ENCODE assay signal across 8 cellular contexts in genomic region chr13:99386911-99387788, GRCh38.
DNase-seq lines count a peak whose midpoint lies in the region; ATAC-seq and TF ChIP-seq lines count a peak whose summit lies in the region.

No MANE protein-coding gene starts in this region.

- ATAC-seq in GM21367 (IDR thresholded peaks at IDR 0.05; ENCODE audit: unreplicated experiment) = peak; percentile 56
- ATAC-seq in natural killer cell = peak; percentile 63 to 70 (median 69)
- no peak for ATAC-seq in HG03442 (IDR thresholded peaks at IDR 0.05; ENCODE audit: unreplicated experiment)

- no peaks in the 10 kb centered on the region for H3K36me3 Mint-ChIP-seq in natural killer cell

- H3K4me1 ChIP-seq in thymus (ENCODE audit: control insufficient read depth, insufficient read depth, low read length) = peaks cover 25% of the 10 kb centered on the region

- H3K4me3 ChIP-seq in thymus (ENCODE audit: low read length) = no peak overlapping the region

- no peaks in the 10 kb centered on the region for H3K36me3 ChIP-seq in thymus (ENCODE audit: control insufficient read depth, insufficient read depth)

- H3K9me3 ChIP-seq in thymus (ENCODE audit: control insufficient read depth) = no peaks in the 10 kb centered on the region

- peak overlapping the region; percentile 6 to 55 for H3K27ac Mint-ChIP-seq in natural killer cell

- WGBS in thymus = 63% methylated on average over 12 of the region's 12 CpGs

- H3K27me3 ChIP-seq in thymus (ENCODE audit: control insufficient read depth, insufficient read depth) = no peaks in the 10 kb centered on the region

- H3K27ac ChIP-seq in C4-2B = no peak overlapping the region
- peak overlapping the region; percentile 15 for H3K27ac ChIP-seq in thymus (ENCODE audit: low read depth)

- DNase-seq in M059J (ENCODE audit: low read depth) (peak; percentile 9), natural killer cell (peak; percentile 73)
- DNase-seq in activated CD4-positive, alpha-beta T cell treated with anti-CD3 and anti-CD28 coated beads, Interleukin-2, amount 50 U/mL, for 1 hour = peak; percentile 91
- DNase-seq in effector CD4-positive, alpha-beta T cell = peak; percentile 77

- intact Hi-C loops in natural killer cell (cut with micrococcal nuclease) = loop anchor here (1.0 kb wide), 1 partner anchor 50 kb away; no protein-coding TSS in a partner anchor

- H3K9me3 Mint-ChIP-seq in natural killer cell = no peaks in the 10 kb centered on the region

- H3K27me3 Mint-ChIP-seq in natural killer cell (ENCODE audit: low read depth in 2 of 2) = no peaks in the 10 kb centered on the region

- TF ChIP-seq CTCF in C4-2B (conservative IDR thresholded peaks at IDR 0.05) (peak; percentile 74), natural killer cell (IDR thresholded peaks at IDR 0.05) (peak; percentile 65)

- H3K4me3 Mint-ChIP-seq in natural killer cell = peak overlapping the region; percentile 7

- peaks cover 26 to 31% of the 10 kb centered on the region in 2 donors for H3K4me1 Mint-ChIP-seq in natural killer cell

Comparison
In these comparisons a context has a peak if more than half of its experiments do, and no peak if none do; other contexts are left out.
1. DNase-seq: peak in every context shown above with its lines; median percentile 91 in activated CD4-positive, alpha-beta T cell treated with anti-CD3 and anti-CD28 coated beads, Interleukin-2, amount 50 U/mL, for 1 hour; 77 in effector CD4-positive, alpha-beta T cell; 73 in natural killer cell; 9 in M059J.